In genomic region chr1:13576926-13577325, GRCh38 we compare ENCODE assay signal across 9 cellular contexts. TPM values are rescaled to one million over a fixed set of nuclear protein-coding genes. Genes with fewer than 3 reads are reported as not detected.
"Had no signal": no experiment of that assay in that cellular context is flagged by ENCODE, and none has a peak within 500 bp of the region (broad histone marks: within the 10 kb centered on the region; RNA-seq: fewer than 3 reads in every experiment).

No MANE protein-coding gene starts in this region.

- H3K4me3 Mint-ChIP-seq: HFFc6, IgD-negative memory B cell had no signal

- H3K36me3 ChIP-seq: HAP-1 had no signal

- H3K27ac Mint-ChIP-seq: HFFc6, IgD-negative memory B cell had no signal

- DNase-seq: GM23248, GOT3, H7, HFFc6 had no signal

- H3K36me3 Mint-ChIP-seq: IgD-negative memory B cell had no signal

- ATAC-seq: HCT116, HepG2 had no signal

- H3K9me3 ChIP-seq: HAP-1 had no signal

- H3K4me3 ChIP-seq: GM23248, HAP-1 had no signal

- H3K27ac ChIP-seq: GM23248, HL-60 had no signal

- H3K4me1 Mint-ChIP-seq: IgD-negative memory B cell had no signal

RNA-seq across cellular contexts. Expression of gene PDPN, which starts 6.7 kb away (rescaled TPM):
- total RNA-seq: HepG2, HFFc6 had no signal
- polyA plus RNA-seq: HepG2, IgD-negative memory B cell had no signal
